1 cellular context compared by ENCODE assay signal in the genomic region with DNA sequence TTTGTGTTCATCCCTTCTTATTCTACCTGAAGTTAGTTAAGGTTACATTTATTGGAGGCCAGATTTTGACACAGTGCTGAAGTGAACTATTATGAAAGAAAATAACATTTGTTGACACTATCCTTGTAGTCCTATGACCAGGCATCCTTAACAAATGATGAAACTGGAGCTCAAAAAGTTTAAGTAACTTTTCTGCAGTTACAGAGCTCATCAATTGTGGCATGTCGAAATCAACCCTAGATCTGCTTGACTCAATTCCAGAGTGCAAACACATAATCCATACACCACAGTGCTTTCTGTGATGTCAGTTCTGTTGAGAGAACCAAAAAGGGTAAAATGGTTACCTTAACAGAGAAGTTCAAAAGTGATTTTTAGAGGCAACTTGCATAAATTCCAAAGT.
TF ChIP-seq lines count a peak whose summit lies in the region.

No MANE protein-coding gene starts in this region.

TF ChIP-seq in HepG2, 621 proteins besides CTCF, POLR2A, EP300 and RAD21 (continued from another document):
- TF ChIP-seq, protein P1, sequence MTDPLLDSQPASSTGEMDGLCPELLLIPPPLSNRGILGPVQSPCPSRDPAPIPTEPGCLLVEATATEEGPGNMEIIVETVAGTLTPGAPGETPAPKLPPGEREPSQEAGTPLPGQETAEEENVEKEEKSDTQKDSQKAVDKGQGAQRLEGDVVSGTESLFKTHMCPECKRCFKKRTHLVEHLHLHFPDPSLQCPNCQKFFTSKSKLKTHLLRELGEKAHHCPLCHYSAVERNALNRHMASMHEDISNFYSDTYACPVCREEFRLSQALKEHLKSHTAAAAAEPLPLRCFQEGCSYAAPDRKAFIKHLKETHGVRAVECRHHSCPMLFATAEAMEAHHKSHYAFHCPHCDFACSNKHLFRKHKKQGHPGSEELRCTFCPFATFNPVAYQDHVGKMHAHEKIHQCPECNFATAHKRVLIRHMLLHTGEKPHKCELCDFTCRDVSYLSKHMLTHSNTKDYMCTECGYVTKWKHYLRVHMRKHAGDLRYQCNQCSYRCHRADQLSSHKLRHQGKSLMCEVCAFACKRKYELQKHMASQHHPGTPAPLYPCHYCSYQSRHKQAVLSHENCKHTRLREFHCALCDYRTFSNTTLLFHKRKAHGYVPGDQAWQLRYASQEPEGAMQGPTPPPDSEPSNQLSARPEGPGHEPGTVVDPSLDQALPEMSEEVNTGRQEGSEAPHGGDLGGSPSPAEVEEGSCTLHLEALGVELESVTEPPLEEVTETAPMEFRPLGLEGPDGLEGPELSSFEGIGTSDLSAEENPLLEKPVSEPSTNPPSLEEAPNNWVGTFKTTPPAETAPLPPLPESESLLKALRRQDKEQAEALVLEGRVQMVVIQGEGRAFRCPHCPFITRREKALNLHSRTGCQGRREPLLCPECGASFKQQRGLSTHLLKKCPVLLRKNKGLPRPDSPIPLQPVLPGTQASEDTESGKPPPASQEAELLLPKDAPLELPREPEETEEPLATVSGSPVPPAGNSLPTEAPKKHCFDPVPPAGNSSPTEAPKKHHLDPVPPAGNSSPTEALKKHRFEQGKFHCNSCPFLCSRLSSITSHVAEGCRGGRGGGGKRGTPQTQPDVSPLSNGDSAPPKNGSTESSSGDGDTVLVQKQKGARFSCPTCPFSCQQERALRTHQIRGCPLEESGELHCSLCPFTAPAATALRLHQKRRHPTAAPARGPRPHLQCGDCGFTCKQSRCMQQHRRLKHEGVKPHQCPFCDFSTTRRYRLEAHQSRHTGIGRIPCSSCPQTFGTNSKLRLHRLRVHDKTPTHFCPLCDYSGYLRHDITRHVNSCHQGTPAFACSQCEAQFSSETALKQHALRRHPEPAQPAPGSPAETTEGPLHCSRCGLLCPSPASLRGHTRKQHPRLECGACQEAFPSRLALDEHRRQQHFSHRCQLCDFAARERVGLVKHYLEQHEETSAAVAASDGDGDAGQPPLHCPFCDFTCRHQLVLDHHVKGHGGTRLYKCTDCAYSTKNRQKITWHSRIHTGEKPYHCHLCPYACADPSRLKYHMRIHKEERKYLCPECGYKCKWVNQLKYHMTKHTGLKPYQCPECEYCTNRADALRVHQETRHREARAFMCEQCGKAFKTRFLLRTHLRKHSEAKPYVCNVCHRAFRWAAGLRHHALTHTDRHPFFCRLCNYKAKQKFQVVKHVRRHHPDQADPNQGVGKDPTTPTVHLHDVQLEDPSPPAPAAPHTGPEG (CRISPR knock-in tag; IDR thresholded peaks at IDR 0.05) = no peak
- TF ChIP-seq ADNP (CRISPR knock-in tag; IDR thresholded peaks at IDR 0.05) = no peak
- TF ChIP-seq CREB1 (IDR thresholded peaks at IDR 0.05) = no peak
- no peak for TF ChIP-seq CREB1 (CRISPR knock-in tag; IDR thresholded peaks at IDR 0.05)
TF ChIP-seq in HepG2: peak in this region for 0.
